8 cellular contexts compared by ENCODE assay signal in the genomic region with DNA sequence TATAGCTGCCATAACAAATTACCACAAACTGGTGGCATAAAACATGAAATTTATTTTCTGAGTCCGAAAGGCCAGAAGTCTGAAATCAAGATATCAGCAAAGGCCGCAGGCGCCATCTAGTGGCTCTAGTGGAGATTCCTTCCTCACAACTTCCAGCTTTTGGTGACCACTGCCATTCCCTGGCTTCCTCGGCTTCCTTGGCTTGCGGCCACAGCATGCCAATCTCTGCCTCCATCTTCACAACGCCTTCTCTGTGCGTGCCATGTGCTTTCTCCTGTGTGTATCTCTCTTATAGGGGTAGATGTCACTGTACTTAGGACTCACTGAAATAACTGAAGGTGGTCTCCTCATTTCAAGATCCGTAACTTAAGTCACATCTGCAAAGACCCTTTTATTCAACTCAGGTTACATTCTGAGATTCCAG. TPM values are rescaled to one million over a fixed set of nuclear protein-coding genes. Genes with fewer than 3 reads are reported as not detected.
A peak's percentile ranks its signal among the peaks of the same experiment; 100 is the strongest.
DNase-seq lines count a peak whose midpoint lies in the region; ATAC-seq and TF ChIP-seq lines count a peak whose summit lies in the region.

No MANE protein-coding gene starts in this region.

- peak; percentile 85 for DNase-seq in activated effector memory CD4-positive, alpha-beta T cell treated with anti-CD3 and anti-CD28 coated beads, Interleukin-2, amount 50 U/mL, for 16 hours
- DNase-seq in activated effector memory CD4-positive, alpha-beta T cell treated with Interleukin-2 at 50 U/mL for 16 hours = no peak
- DNase-seq in NCI-H1092 (lab: John Stamatoyannopoulos, UW) (peak; percentile 21), SW480 (ENCODE audit: low spot score) (peak; percentile 46), adrenal gland (peak; percentile 72 to 91 (median 85)), left cardiac atrium (peak; percentile 82), retina (peak; percentile 70)

- ATAC-seq in left cardiac atrium (peak; percentile 47 to 71), HG02938 (IDR thresholded peaks at IDR 0.05; ENCODE audit: unreplicated experiment) (no peak)

- no peaks in the 10 kb centered on the region for H3K9me3 ChIP-seq in adrenal gland (replicated peaks in 1 of 3)

- no peaks in the 10 kb centered on the region for H3K4me1 ChIP-seq in adrenal gland (replicated peaks in 1 of 2)

- H3K27me3 ChIP-seq in adrenal gland = no peaks in the 10 kb centered on the region

- 13 to 18% (median 15%) methylated on average over 8 of the region's 8 CpGs for WGBS in adrenal gland, 4 donors

- H3K4me3 ChIP-seq in adrenal gland = no peak overlapping the region

- peak; percentile 76 to 96 (median 94) for TF ChIP-seq CTCF in adrenal gland (IDR thresholded peaks at IDR 0.05)

- TF ChIP-seq POLR2A in adrenal gland (IDR thresholded peaks at IDR 0.05) = no peak

- no peak overlapping the region for H3K27ac ChIP-seq in adrenal gland

- intact Hi-C loops in adrenal gland (cut with DNase I) = loop anchor here (5.0 to 10.0 kb wide), 3 partner anchors 71 to 436 kb away; partner anchors contain the start of gene PHACTR2 (in 1 of the 2)
- intact Hi-C loops in left cardiac atrium (cut with DNase I) = loop anchor here (1.0 to 5.0 kb wide), 3 partner anchors 76 to 438 kb away; no protein-coding TSS in a partner anchor

- H3K36me3 ChIP-seq in adrenal gland (replicated peaks in 1 of 2) = no peaks in the 10 kb centered on the region

RNA-seq across cellular contexts. Expression of gene PLAGL1, which starts 5.4 kb away (rescaled TPM):
- total RNA-seq in adrenal gland = 100 to 1,000 TPM in 1 of 8 donors, 10 to 100 TPM in 7; 20.4 to 160 (median 72.1) TPM
- polyA plus RNA-seq in adrenal gland = 100 to 1,000 TPM in 2 of 3 donors, 10 to 100 TPM in 1; 27.5 to 101 (median 100) TPM
- total RNA-seq in left cardiac atrium = 10 to 100 TPM; 14.3 to 16.6 TPM
